18 cellular contexts compared by ENCODE assay signal in genomic region chr9:33649463-33649862, GRCh38.
"Had no signal": no experiment of that assay in that cellular context is flagged by ENCODE, and none has a peak within 500 bp of the region (broad histone marks: within the 10 kb centered on the region; RNA-seq: fewer than 3 reads in every experiment).

No MANE protein-coding gene starts in this region.

- H3K4me1 ChIP-seq: ascending aorta, esophagus muscularis mucosa, right atrium auricular region, tibial artery, vagina had no signal

- H3K9me3 ChIP-seq: ascending aorta, esophagus muscularis mucosa, mucosa of descending colon, right atrium auricular region, tibial artery, vagina had no signal

- H3K27ac Mint-ChIP-seq: activated naive CD8-positive, alpha-beta T cell; natural killer cell; T-helper 1 cell treated with Interleukin-12 subunit alpha and Interleukin-12 subunit beta and Interleukin-4 antibody, amounts not matched to agents 30 μg/mL and 1 μg/mL, for 36 hours had no signal

- ATAC-seq: left colon, mucosa of descending colon had no signal

- H3K4me1 Mint-ChIP-seq: natural killer cell had no signal

- H3K36me3 Mint-ChIP-seq: activated naive CD8-positive, alpha-beta T cell; natural killer cell had no signal

- H3K9me3 Mint-ChIP-seq: natural killer cell; T-helper 1 cell treated with Interleukin-12 subunit alpha and Interleukin-12 subunit beta and Interleukin-4 antibody, amounts not matched to agents 30 μg/mL and 1 μg/mL, for 36 hours had no signal

- H3K27me3 ChIP-seq: ascending aorta, right atrium auricular region, tibial artery, vagina had no signal

- H3K36me3 ChIP-seq: ascending aorta, esophagus muscularis mucosa, right atrium auricular region, tibial artery, vagina had no signal

- H3K4me3 Mint-ChIP-seq: activated naive CD8-positive, alpha-beta T cell; natural killer cell; T-helper 1 cell treated with Interleukin-12 subunit alpha and Interleukin-12 subunit beta and Interleukin-4 antibody, amounts not matched to agents 30 μg/mL and 1 μg/mL, for 36 hours had no signal

- H3K27ac ChIP-seq: ascending aorta, dorsolateral prefrontal cortex, esophagus muscularis mucosa, right atrium auricular region, skin epidermis, tibial artery, vagina had no signal

- DNase-seq: activated CD4-positive, alpha-beta T cell treated with anti-CD3 and anti-CD28 coated beads, Interleukin-2, amount 50 U/mL, for 48 hours; activated CD4-positive, CD25-positive, alpha-beta regulatory T cell; activated CD8-positive, alpha-beta memory T cell treated with anti-CD3 and anti-CD28 coated beads, Interleukin-2, amount 50 U/mL, for 48 hours; dorsolateral prefrontal cortex; glutamatergic neuron; left colon; mucosa of descending colon; natural killer cell; stimulated activated CD4-positive, alpha-beta T cell treated with anti-CD3 and anti-CD28 coated beads, Interleukin-4, amount 100 ng/mL, for 4 hours; tibial artery had no signal

- H3K4me3 ChIP-seq: ascending aorta, dorsolateral prefrontal cortex, esophagus muscularis mucosa, lung, mucosa of descending colon, right atrium auricular region, skin epidermis, tibial artery, vagina had no signal
